In genomic region chr16:89720520-89720858, GRCh38 we compare ENCODE assay signal across 8 cellular contexts. TPM values are rescaled to one million over a fixed set of nuclear protein-coding genes. Genes with fewer than 3 reads are reported as not detected.
DNase-seq lines count a peak whose midpoint lies in the region; ATAC-seq and TF ChIP-seq lines count a peak whose summit lies in the region.

No MANE protein-coding gene starts in this region.

- no peaks in the 10 kb centered on the region for H3K9me3 Mint-ChIP-seq in chondrocyte (ENCODE audit: low read depth)
- no peaks in the 10 kb centered on the region for H3K9me3 Mint-ChIP-seq in type B pancreatic cell

- H3K36me3 Mint-ChIP-seq in chondrocyte (ENCODE audit: low read depth) (peaks cover 9% of the 10 kb centered on the region), type B pancreatic cell (peaks cover 4% of the 10 kb centered on the region)

- 0% methylated on average over 20 of the region's 39 CpGs; no CpG with 5 or more reads in 1 of the 2 donors for WGBS in lower leg skin, 2 donors

- H3K27me3 Mint-ChIP-seq in chondrocyte (ENCODE audit: low read depth) (no peaks in the 10 kb centered on the region), type B pancreatic cell (no peaks in the 10 kb centered on the region)

- H3K27ac Mint-ChIP-seq in chondrocyte (ENCODE audit: unreplicated experiment), result peak overlapping the region; percentile 85
- H3K27ac Mint-ChIP-seq in type B pancreatic cell, result peak overlapping the region; percentile 94

- peaks cover 30% of the 10 kb centered on the region for H3K4me1 Mint-ChIP-seq in chondrocyte (ENCODE audit: low read depth)
- peaks cover 18% of the 10 kb centered on the region for H3K4me1 Mint-ChIP-seq in type B pancreatic cell (ENCODE audit: unreplicated experiment)

- intact Hi-C loops in lower leg skin (cut with DNase I; ENCODE audit: low total_unique reads), result no loop called here

- H3K4me3 ChIP-seq in LNCaP clone FGC (ENCODE audit: low read depth, low read length) (peak overlapping the region; percentile 66), lower leg skin (ENCODE audit: low read depth, poor library complexity, severe bottlenecking) (peak overlapping the region; percentile 66)

- TF ChIP-seq CTCF in LNCaP clone FGC (IDR thresholded peaks at IDR 0.05; ENCODE audit: control insufficient read depth, extremely low read depth, insufficient read depth) (no peak), chondrocyte (IDR thresholded peaks at IDR 0.05) (no peak), lower leg skin (IDR thresholded peaks at IDR 0.05) (no peak), type B pancreatic cell (conservative IDR thresholded peaks at IDR 0.05) (no peak)

- TF ChIP-seq POLR2A in lower leg skin (IDR thresholded peaks at IDR 0.05), result no peak

- ATAC-seq in GM21576 (IDR thresholded peaks at IDR 0.05; ENCODE audit: unreplicated experiment) (peak; percentile 15), HG03469 (IDR thresholded peaks at IDR 0.05; ENCODE audit: unreplicated experiment) (no peak)

- DNase-seq in ELF-1 (ENCODE audit: low read depth, low spot score) (peak; percentile 57), LNCaP clone FGC (ENCODE audit: low read depth) (no peak), chondrocyte (ENCODE audit: low spot score) (no peak), lower leg skin (ENCODE audit: low spot score in 2 of 2) (no peak), type B pancreatic cell (ENCODE audit: extremely low spot score, unreplicated experiment) (no peak), GM19240 (ENCODE audit: insufficient read length, low spot score) (no peak)

- H3K4me3 Mint-ChIP-seq in chondrocyte (ENCODE audit: unreplicated experiment), result peak overlapping the region; percentile 82
- H3K4me3 Mint-ChIP-seq in type B pancreatic cell, result peak overlapping the region; percentile 91

RNA-seq across cellular contexts. Expression of gene VPS9D1, which starts 0.2 kb away (rescaled TPM):
- total RNA-seq in chondrocyte (20.3 to 26.6 TPM (median 20.4 TPM) in 3 replicates), lower leg skin (1 to 10 TPM; 5.8 to 9.8 (median 7.0) TPM), type B pancreatic cell (ENCODE audit: low replicate concordance) (16.4 and 17.3 TPM in 2 replicates)

RNA-seq across cellular contexts. Expression of gene ZNF276, which starts 0.8 kb away (rescaled TPM):
- total RNA-seq in chondrocyte (16.2 to 23.0 TPM (median 17.4 TPM) in 3 replicates), lower leg skin (10 to 100 TPM; 44.7 to 62.0 (median 52.8) TPM), type B pancreatic cell (ENCODE audit: low replicate concordance) (21.1 and 28.0 TPM in 2 replicates)

RNA-seq across cellular contexts. Expression of gene SPATA2L, which starts 19.0 kb away (rescaled TPM):
- 7.0 to 10.3 TPM (median 9.3 TPM) in 3 replicates for total RNA-seq in chondrocyte
- 10 to 100 TPM; 18.3 to 34.6 (median 28.4) TPM for total RNA-seq in lower leg skin
- 12.6 and 18.5 TPM in 2 replicates for total RNA-seq in type B pancreatic cell (ENCODE audit: low replicate concordance)

RNA-seq across cellular contexts. Expression of gene CDK10, which starts 34.0 kb away (rescaled TPM):
- total RNA-seq in chondrocyte (43.7 to 63.0 TPM (median 45.8 TPM) in 3 replicates), lower leg skin (10 to 100 TPM; 34.6 to 69.1 (median 40.9) TPM), type B pancreatic cell (ENCODE audit: low replicate concordance) (104 and 132 TPM in 2 replicates)
